Comparison of ENCODE assay signal across 1 cellular context in genomic region chr12:95553202-95553943, GRCh38.
TF ChIP-seq lines count a peak whose summit lies in the region.

No MANE protein-coding gene starts in this region.

TF ChIP-seq in HepG2, 621 proteins besides CTCF, POLR2A, EP300 and RAD21 (continued from another document):
- no peak for TF ChIP-seq PREB (CRISPR knock-in tag; IDR thresholded peaks at IDR 0.05)
